9 cellular contexts compared by ENCODE assay signal in the genomic region with DNA sequence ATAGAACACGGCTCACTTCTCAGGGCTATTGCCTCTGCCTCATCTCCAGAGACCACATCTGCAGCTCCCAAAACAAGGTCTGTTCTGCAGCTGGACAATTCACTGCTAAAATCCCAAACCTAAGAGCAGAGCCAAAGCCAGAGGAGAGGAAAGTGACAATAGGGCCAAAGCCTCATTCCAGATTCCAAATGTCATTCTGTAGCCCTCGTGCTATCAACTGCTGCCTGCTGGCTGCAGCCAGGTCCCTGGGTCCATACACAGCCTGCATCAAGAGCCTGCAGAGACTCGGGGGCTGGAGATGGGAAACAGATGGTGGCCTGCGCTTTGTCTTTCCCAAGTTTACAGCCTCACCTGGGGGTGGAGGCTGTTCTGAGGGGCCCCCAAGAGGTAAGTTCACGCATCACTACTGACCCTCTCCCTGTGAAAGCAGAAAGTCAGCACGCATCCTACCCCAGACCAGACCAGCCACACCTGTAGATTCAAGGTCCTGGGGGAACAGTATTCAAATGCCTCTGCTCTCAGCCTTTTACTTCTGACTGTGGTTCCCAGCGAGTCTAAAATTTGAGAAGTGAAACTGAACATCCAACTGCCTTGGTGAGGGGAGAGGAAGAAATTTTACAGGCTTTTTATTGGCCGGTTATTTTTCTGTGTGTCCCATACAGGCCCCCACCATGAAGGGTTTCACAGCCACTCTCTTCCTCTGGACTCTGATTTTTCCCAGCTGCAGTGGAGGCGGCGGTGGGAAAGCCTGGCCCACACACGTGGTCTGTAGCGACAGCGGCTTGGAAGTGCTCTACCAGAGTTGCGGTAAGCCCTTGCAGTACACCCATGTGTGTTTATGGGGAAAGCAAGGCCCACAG. TPM values are rescaled to one million over a fixed set of nuclear protein-coding genes. Genes with fewer than 3 reads are reported as not detected.
DNase-seq lines count a peak whose midpoint lies in the region; ATAC-seq and TF ChIP-seq lines count a peak whose summit lies in the region.
"Had no signal": no experiment of that assay in that cellular context is flagged by ENCODE, and none has a peak within 500 bp of the region (broad histone marks: within the 10 kb centered on the region; RNA-seq: fewer than 3 reads in every experiment).

Gene LY86, plus strand, starts transcription at position 657 of the 860 bp plus-strand sequence. Its CDS starts 15 bp downstream, at position 672.

- no peak within 1 kb of the TSS for H3K27ac ChIP-seq in smooth muscle cell (ENCODE audit: low read depth)

- peaks cover 75% of the 10 kb centered on the region for H3K4me1 Mint-ChIP-seq in activated CD8-positive, alpha-beta T cell treated with anti-CD3 and anti-CD28 coated beads, Interleukin-2, amount 10 ng/mL, durations not matched to agents 7 days and 5 days (ENCODE audit: low read depth)

- H3K4me3 ChIP-seq in AG10803 (ENCODE audit: low read length) (no peak within 1 kb of the TSS), smooth muscle cell (no peak within 1 kb of the TSS)

- no peaks in the 10 kb centered on the region for H3K4me1 ChIP-seq in smooth muscle cell (ENCODE audit: low read depth)

- H2AFZ ChIP-seq in smooth muscle cell (ENCODE audit: low read depth), result no peak within 1 kb of the TSS

- peaks cover 9% of the 10 kb centered on the region for H3K9me3 Mint-ChIP-seq in activated CD8-positive, alpha-beta T cell treated with anti-CD3 and anti-CD28 coated beads, Interleukin-2, amount 10 ng/mL, durations not matched to agents 7 days and 5 days (ENCODE audit: insufficient read depth)

- H3K36me3 Mint-ChIP-seq in activated CD8-positive, alpha-beta T cell treated with anti-CD3 and anti-CD28 coated beads, Interleukin-2, amount 10 ng/mL, durations not matched to agents 7 days and 5 days (ENCODE audit: low read depth), result peaks cover 27% of the 10 kb centered on the region

- intact Hi-C loops in posterior cingulate gyrus (cut with DNase I), result no loop called here

- H3F3A ChIP-seq in smooth muscle cell (ENCODE audit: low read depth), result no peaks in the 10 kb centered on the region

- H3K79me2 ChIP-seq in smooth muscle cell (ENCODE audit: low read depth), result no peaks in the 10 kb centered on the region

- no peaks in the 10 kb centered on the region for H3K27me3 ChIP-seq in smooth muscle cell (ENCODE audit: low read depth)

- WGBS in smooth muscle cell (ENCODE audit: low lambda C conversion rate), result 79% methylated on average over 14 of the region's 14 CpGs

- no peak within 1 kb of the TSS for H3K9ac ChIP-seq in smooth muscle cell (ENCODE audit: low read depth)

- POLR2A ChIA-PET in activated CD8-positive, alpha-beta T cell treated with anti-CD3 and anti-CD28 coated beads, Interleukin-2, amount 10 ng/mL, durations not matched to agents 7 days and 5 days (lab: Charles Lee), result interaction anchor here (0.9 to 1.3 kb wide), 3 partner anchors 11 to 70 kb away, joined by 3 to 7 read pairs (median 4); no protein-coding TSS in a partner anchor

- TF ChIP-seq CTCF in AG10803 (conservative IDR thresholded peaks at IDR 0.05; ENCODE audit: low read length) (no peak), smooth muscle cell (IDR thresholded peaks at IDR 0.05; ENCODE audit: borderline replicate concordance, insufficient read depth, poor library complexity, severe bottlenecking) (no peak)

- CTCF ChIA-PET in activated CD8-positive, alpha-beta T cell treated with anti-CD3 and anti-CD28 coated beads, Interleukin-2, amount 10 ng/mL, durations not matched to agents 7 days and 5 days (lab: Charles Lee), result interaction anchor here (1.0 to 1.6 kb wide), 4 partner anchors 22 to 89 kb away, joined by 3 to 5 read pairs (median 5); no protein-coding TSS in a partner anchor

- H3K36me3 ChIP-seq in smooth muscle cell (ENCODE audit: low read depth), result no peaks in the 10 kb centered on the region

- H3K4me2 ChIP-seq in smooth muscle cell, result no peak within 1 kb of the TSS

- no peaks in the 10 kb centered on the region for H4K20me1 ChIP-seq in smooth muscle cell (ENCODE audit: low read depth)

- ATAC-seq in GM18909 (IDR thresholded peaks at IDR 0.05; ENCODE audit: poor library complexity, unreplicated experiment) (peak; percentile 52), HG03066 (IDR thresholded peaks at IDR 0.05; ENCODE audit: low read depth, unreplicated experiment) (peak; percentile 48)
- ATAC-seq in activated CD8-positive, alpha-beta T cell treated with anti-CD3 and anti-CD28 coated beads, Interleukin-2, amount 10 ng/mL, durations not matched to agents 7 days and 5 days, result peak; percentile 70

- peak; percentile 4 for DNase-seq in AG10803 (ENCODE audit: low read depth)
- peak; percentile 45 for DNase-seq in activated CD8-positive, alpha-beta T cell treated with anti-CD3 and anti-CD28 coated beads, Interleukin-2, amount 10 ng/mL, durations not matched to agents 7 days and 5 days
- DNase-seq in posterior cingulate gyrus, result peak in 8 of 10 donors; percentile 27 to 94 (median 62)
- DNase-seq in DMS 273 (lab: John Stamatoyannopoulos, UW; ENCODE audit: unreplicated experiment), result no peak
- DNase-seq in smooth muscle cell (lab: John Stamatoyannopoulos, UW; ENCODE audit: unreplicated experiment), result no peak
- DNase-seq in GM19240 (ENCODE audit: insufficient read length, low spot score), result no peak

- H3K4me3 Mint-ChIP-seq in activated CD8-positive, alpha-beta T cell treated with anti-CD3 and anti-CD28 coated beads, Interleukin-2, amount 10 ng/mL, durations not matched to agents 7 days and 5 days, result peak within 1 kb of the TSS; percentile 70

- H3K9me3 ChIP-seq in smooth muscle cell (replicated peaks; ENCODE audit: low read depth), result no peaks in the 10 kb centered on the region

- H3K27ac Mint-ChIP-seq in activated CD8-positive, alpha-beta T cell treated with anti-CD3 and anti-CD28 coated beads, Interleukin-2, amount 10 ng/mL, durations not matched to agents 7 days and 5 days, result peak within 1 kb of the TSS; percentile 91

- no peaks in the 10 kb centered on the region for H3K27me3 Mint-ChIP-seq in activated CD8-positive, alpha-beta T cell treated with anti-CD3 and anti-CD28 coated beads, Interleukin-2, amount 10 ng/mL, durations not matched to agents 7 days and 5 days (ENCODE audit: low read depth)

RNA-seq across cellular contexts. Expression of gene LY86, which starts in this region (rescaled TPM):
- total RNA-seq in activated CD8-positive, alpha-beta T cell treated with anti-CD3 and anti-CD28 coated beads, Interleukin-2, amount 10 ng/mL, durations not matched to agents 7 days and 5 days, result 1 to 10 TPM; 1.9 to 2.9 TPM
- total RNA-seq in smooth muscle cell, result not detected in 2 replicates
- not detected in 2 replicates for polyA plus RNA-seq in smooth muscle cell
- total RNA-seq: lung microvascular endothelial cell had no signal

Comparison
In these comparisons a context has a peak if more than half of its experiments do, and no peak if none do; other contexts are left out.
1. DNase-seq: peak in AG10803 (single experiment), activated CD8-positive, alpha-beta T cell treated with anti-CD3 and anti-CD28 coated beads, Interleukin-2, amount 10 ng/mL, durations not matched to agents 7 days and 5 days (single experiment) and posterior cingulate gyrus (8 of 10); none in DMS 273 (single experiment), smooth muscle cell (single experiment) and GM19240 (single experiment).
2. Peak in every context shown above with its lines, with median percentiles within 50 percentile points of each other: ATAC-seq.